Comparison of ENCODE assay signal across 2 cellular contexts in the genomic region with DNA sequence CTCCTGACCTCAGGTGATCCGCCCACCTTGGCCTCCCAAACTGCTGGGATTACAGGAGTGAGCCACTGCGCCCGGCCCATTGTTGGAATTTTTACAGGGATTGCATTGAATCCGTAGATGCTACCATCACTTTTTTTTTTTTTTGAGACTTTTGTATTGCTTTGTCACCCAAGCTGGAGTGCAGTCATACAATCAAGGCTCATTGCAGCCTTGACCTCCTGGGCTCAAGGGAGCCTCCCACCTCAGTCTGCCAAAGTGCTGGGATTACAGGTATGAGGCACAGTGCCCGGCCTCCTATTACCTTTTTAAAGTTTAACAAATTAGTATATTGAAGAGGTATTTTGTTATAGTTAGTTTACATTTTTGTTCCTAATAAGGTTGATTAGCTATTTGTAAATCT.
TF ChIP-seq lines count a peak whose summit lies in the region.

No MANE protein-coding gene starts in this region.

TF ChIP-seq in liver, 16 proteins besides CTCF, POLR2A, EP300 and RAD21 (continued from another document):
- TF ChIP-seq ZBTB33 (IDR thresholded peaks at IDR 0.05): peak; percentile 18
- no peak for TF ChIP-seq HNF4G (IDR thresholded peaks at IDR 0.05)
- TF ChIP-seq, protein P1, sequence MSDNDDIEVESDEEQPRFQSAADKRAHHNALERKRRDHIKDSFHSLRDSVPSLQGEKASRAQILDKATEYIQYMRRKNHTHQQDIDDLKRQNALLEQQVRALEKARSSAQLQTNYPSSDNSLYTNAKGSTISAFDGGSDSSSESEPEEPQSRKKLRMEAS (IDR thresholded peaks at IDR 0.05): peak; percentile 10
- no peak for TF ChIP-seq YY1 (IDR thresholded peaks at IDR 0.05)
- peak; percentile 28 to 60 for TF ChIP-seq JUND (IDR thresholded peaks at IDR 0.05)
- TF ChIP-seq FOXA2 (IDR thresholded peaks at IDR 0.05): peak; percentile 5
- TF ChIP-seq SP1 (IDR thresholded peaks at IDR 0.05): peak; percentile 55
- TF ChIP-seq TAF1 (conservative IDR thresholded peaks at IDR 0.05): no peak
- TF ChIP-seq, protein P2, sequence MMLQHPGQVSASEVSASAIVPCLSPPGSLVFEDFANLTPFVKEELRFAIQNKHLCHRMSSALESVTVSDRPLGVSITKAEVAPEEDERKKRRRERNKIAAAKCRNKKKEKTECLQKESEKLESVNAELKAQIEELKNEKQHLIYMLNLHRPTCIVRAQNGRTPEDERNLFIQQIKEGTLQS (IDR thresholded peaks at IDR 0.05): no peak
- no peak for TF ChIP-seq GABPA (IDR thresholded peaks at IDR 0.05 in 1 of 2, conservative IDR thresholded peaks at IDR 0.05 in 1 of 2)
- peak; percentile 46 for TF ChIP-seq NR2F2 (IDR thresholded peaks at IDR 0.05)
- peak; percentile 61 to 78 for TF ChIP-seq HNF4A (conservative IDR thresholded peaks at IDR 0.05)
- peak; percentile 78 to 91 for TF ChIP-seq RXRA (IDR thresholded peaks at IDR 0.05)
- TF ChIP-seq FOXA1 (IDR thresholded peaks at IDR 0.05): no peak
- no peak for TF ChIP-seq REST (IDR thresholded peaks at IDR 0.05)

TF ChIP-seq in HepG2, 621 proteins besides CTCF, POLR2A, EP300 and RAD21 (continued from another document):
- TF ChIP-seq KLF16 (CRISPR knock-in tag; IDR thresholded peaks at IDR 0.05): no peak
